Comparison of ENCODE assay signal across 10 cellular contexts in genomic region chr6:41371992-41372525, GRCh38. TPM values are rescaled to one million over a fixed set of nuclear protein-coding genes. Genes with fewer than 3 reads are reported as not detected.
DNase-seq lines count a peak whose midpoint lies in the region; ATAC-seq, FAIRE-seq and TF ChIP-seq lines count a peak whose summit lies in the region.
"Had no signal": no experiment of that assay in that cellular context is flagged by ENCODE, and none has a peak within 500 bp of the region (broad histone marks: within the 10 kb centered on the region; RNA-seq: fewer than 3 reads in every experiment).

No MANE protein-coding gene starts in this region.

- no peaks in the 10 kb centered on the region for H3K36me3 Mint-ChIP-seq in natural killer cell

- H3K4me1 ChIP-seq in BLaER1, result peaks cover 13% of the 10 kb centered on the region
- H3K4me1 ChIP-seq in duodenal mucosa (ENCODE audit: control insufficient read depth in 1 of 2, insufficient read depth in 2 of 2, low read length in 2 of 2), result peaks cover 9 to 32% of the 10 kb centered on the region in 2 donors

- peaks cover 64 to 85% of the 10 kb centered on the region in 2 donors for H3K27me3 Mint-ChIP-seq in natural killer cell (ENCODE audit: low read depth in 2 of 2)

- H4K20me1 ChIP-seq in BLaER1, result peaks cover 8% of the 10 kb centered on the region; the same call in 1 of the 2 replicates

- H3K27ac Mint-ChIP-seq in natural killer cell, result no peak overlapping the region

- intact Hi-C loops in natural killer cell (cut with micrococcal nuclease), result no loop called here

- H3K27ac ChIP-seq in BLaER1 (no peak overlapping the region), duodenal mucosa (ENCODE audit: low read depth, low read length) (no peak overlapping the region)

- DNase-seq in NCI-H1048 (lab: John Stamatoyannopoulos, UW), result peak; percentile 42
- no peak for DNase-seq in natural killer cell
- DNase-seq in HTR-8/SVneo (ENCODE audit: insufficient read length, low spot score), result no peak
- no peak for DNase-seq in NCI-H2196 (lab: John Stamatoyannopoulos, UW; ENCODE audit: unreplicated experiment)

- H3K4me2 ChIP-seq in BLaER1, result peak overlapping the region; percentile 69

- ATAC-seq in natural killer cell (peak; percentile 42 to 54 (median 50)), HG02571 (IDR thresholded peaks at IDR 0.05; ENCODE audit: unreplicated experiment) (no peak), GM21717 (IDR thresholded peaks at IDR 0.05; ENCODE audit: unreplicated experiment) (no peak)

- peaks cover 39% of the 10 kb centered on the region for H3K9me3 ChIP-seq in BLaER1
- H3K9me3 ChIP-seq in duodenal mucosa (ENCODE audit: control insufficient read depth in 1 of 2, low read length in 2 of 2), result no peaks in the 10 kb centered on the region
- H3K9me3 ChIP-seq: HAP-1 had no signal

- H3K4me1 Mint-ChIP-seq in natural killer cell, result peaks cover 28 to 33% of the 10 kb centered on the region in 2 donors

- peak overlapping the region; percentile 82 for H3K4me3 Mint-ChIP-seq in natural killer cell

- H3K4me3 ChIP-seq in BLaER1, result peak overlapping the region; percentile 57
- H3K4me3 ChIP-seq in duodenal mucosa (ENCODE audit: low read depth in 1 of 2, low read length in 2 of 2), result peak overlapping the region; percentile 57 to 65
- H3K4me3 ChIP-seq: HAP-1 had no signal

- H3K27me3 ChIP-seq in BLaER1 (peaks cover 81% of the 10 kb centered on the region), duodenal mucosa (ENCODE audit: control insufficient read depth in 1 of 2, insufficient read depth in 2 of 2, low read length in 2 of 2) (peaks cover 62 to 65% of the 10 kb centered on the region in 2 donors)

- H3K36me3 ChIP-seq in BLaER1 (no peaks in the 10 kb centered on the region), duodenal mucosa (ENCODE audit: control insufficient read depth in 1 of 2, insufficient read depth in 2 of 2, low read length in 2 of 2) (no peaks in the 10 kb centered on the region)
- H3K36me3 ChIP-seq: HAP-1 had no signal

- FAIRE-seq in HTR-8/SVneo (lab: Jason Lieb, UNC), result no peak

- H3K9me3 Mint-ChIP-seq in natural killer cell, result no peaks in the 10 kb centered on the region

- no peak for TF ChIP-seq CTCF in natural killer cell (IDR thresholded peaks at IDR 0.05)

- H3K9ac ChIP-seq in BLaER1, result no peak overlapping the region
- H3K9ac ChIP-seq in duodenal mucosa (ENCODE audit: low read depth in 1 of 2, low read length in 2 of 2), result no peak overlapping the region

RNA-seq across cellular contexts. Expression of gene NCR2, which starts 36.7 kb away (rescaled TPM):
- not detected for total RNA-seq in natural killer cell
- total RNA-seq: temporal lobe had no signal

Comparison
In these comparisons a context has a peak if more than half of its experiments do, and no peak if none do; other contexts are left out.
1. ATAC-seq: peak in natural killer cell (3 of 3); none in HG02571 (single experiment) and GM21717 (single experiment).